1 cellular context compared by ENCODE assay signal in the genomic region with DNA sequence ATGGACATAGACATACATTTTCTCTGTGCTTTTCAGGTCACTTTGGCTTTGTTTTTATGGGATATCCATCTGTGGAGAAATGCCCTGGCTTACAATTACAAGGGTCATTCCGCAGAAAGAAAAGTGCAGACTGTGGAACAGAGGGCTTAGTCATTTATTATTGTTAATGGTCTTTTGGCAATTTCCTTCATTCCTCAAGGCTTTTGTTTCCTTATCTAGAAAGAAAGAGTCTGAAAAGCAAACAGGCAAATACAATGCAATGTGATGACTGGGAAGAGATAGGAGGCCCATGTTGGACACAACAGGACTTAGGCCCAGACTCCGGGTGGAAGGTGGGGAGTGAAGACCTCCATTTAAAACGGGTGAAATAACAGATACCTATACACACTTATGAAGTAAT.
TF ChIP-seq lines count a peak whose summit lies in the region.

No MANE protein-coding gene starts in this region.

TF ChIP-seq in IMR-90, 13 proteins besides CTCF, POLR2A, EP300 and RAD21:
- TF ChIP-seq CHD1 (IDR thresholded peaks at IDR 0.05; ENCODE audit: low read depth, low read length), result no peak
- no peak for TF ChIP-seq RFX5 (IDR thresholded peaks at IDR 0.05; ENCODE audit: low read depth, low read length)
